In the genomic region with DNA sequence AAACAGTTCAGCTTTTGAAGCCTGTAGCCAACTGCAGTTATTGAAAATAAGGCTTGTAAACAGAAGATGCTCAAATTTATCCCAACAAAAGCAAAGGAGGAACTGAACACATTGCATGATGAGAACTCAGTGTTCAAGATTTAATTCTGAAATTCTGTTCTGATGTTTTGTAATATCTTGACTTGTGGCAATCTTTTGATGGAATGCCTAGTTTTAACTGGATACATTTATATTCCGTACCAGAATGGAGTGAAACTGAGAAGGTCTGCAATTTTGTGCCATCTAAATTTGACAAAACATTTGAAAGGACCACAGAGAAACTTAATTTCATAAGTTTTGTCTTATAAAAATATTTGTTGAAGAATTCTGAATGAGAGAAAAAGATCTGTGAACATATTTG, we compare ENCODE assay signal across 13 cellular contexts. TPM values are rescaled to one million over a fixed set of nuclear protein-coding genes. Genes with fewer than 3 reads are reported as not detected.
DNase-seq lines count a peak whose midpoint lies in the region; ATAC-seq lines count a peak whose summit lies in the region.
"Had no signal": no experiment of that assay in that cellular context is flagged by ENCODE, and none has a peak within 500 bp of the region (broad histone marks: within the 10 kb centered on the region; RNA-seq: fewer than 3 reads in every experiment).

No MANE protein-coding gene starts in this region.

- peaks cover 97% of the 10 kb centered on the region for H3K4me1 ChIP-seq in CD4-positive, alpha-beta memory T cell (ENCODE audit: insufficient read depth, low read length)
- peaks cover 46 to 89% of the 10 kb centered on the region in 2 donors for H3K4me1 ChIP-seq in naive thymus-derived CD4-positive, alpha-beta T cell (ENCODE audit: control insufficient read depth in 2 of 2, insufficient read depth in 2 of 2, low read length in 2 of 2)

- no peaks in the 10 kb centered on the region for H3K36me3 ChIP-seq in CD4-positive, alpha-beta memory T cell (ENCODE audit: insufficient read depth, low read length)
- peaks cover 0 to 8% (median 0%) of the 10 kb centered on the region in 3 experiments for H3K36me3 ChIP-seq in naive thymus-derived CD4-positive, alpha-beta T cell (ENCODE audit: control insufficient read depth in 2 of 3, insufficient read depth in 3 of 3, low read length in 3 of 3)

- no peaks in the 10 kb centered on the region for H3K9me3 ChIP-seq in CD4-positive, alpha-beta memory T cell (ENCODE audit: control insufficient read depth in 1 of 2, low read length in 2 of 2)
- H3K9me3 ChIP-seq in naive thymus-derived CD4-positive, alpha-beta T cell (ENCODE audit: control insufficient read depth in 2 of 3, low read length in 3 of 3): no peaks in the 10 kb centered on the region

- ATAC-seq in naive thymus-derived CD4-positive, alpha-beta T cell: no peak
- no peak for ATAC-seq in GM18502 (IDR thresholded peaks at IDR 0.05; ENCODE audit: poor library complexity, unreplicated experiment)
- ATAC-seq: HCT116 had no signal

- intact Hi-C loops in CD4-positive, alpha-beta memory T cell (cut with micrococcal nuclease): no loop called here
- intact Hi-C loops in naive thymus-derived CD4-positive, alpha-beta T cell (cut with micrococcal nuclease): loop anchor here (1.0 to 2.0 kb wide), 3 partner anchors 7 to 15 kb away; no protein-coding TSS in a partner anchor

- no peaks in the 10 kb centered on the region for H3K27me3 ChIP-seq in CD4-positive, alpha-beta memory T cell (ENCODE audit: insufficient read depth, low read length)
- no peaks in the 10 kb centered on the region for H3K27me3 ChIP-seq in naive thymus-derived CD4-positive, alpha-beta T cell (ENCODE audit: control insufficient read depth in 2 of 2, insufficient read depth in 2 of 2, low read length in 2 of 2)

- peaks cover 88% of the 10 kb centered on the region for H3K36me3 Mint-ChIP-seq in activated T-cell treated with anti-CD3 and anti-CD28 coated beads, Interleukin-2, amount 50 U/mL, for 24 hours (ENCODE audit: low read depth)
- peaks cover 4 to 24% of the 10 kb centered on the region in 2 donors for H3K36me3 Mint-ChIP-seq in CD4-positive, alpha-beta memory T cell
- peaks cover 60% of the 10 kb centered on the region for H3K36me3 Mint-ChIP-seq in activated naive CD8-positive, alpha-beta T cell treated with anti-CD3 and anti-CD28 coated beads for 36 hours
- H3K36me3 Mint-ChIP-seq in naive thymus-derived CD4-positive, alpha-beta T cell: peaks cover 0 to 13% (median 0%) of the 10 kb centered on the region in 5 donors

- POLR2A ChIA-PET in CD4-positive, alpha-beta memory T cell (lab: Charles Lee; ENCODE audit: partially characterized antibody): interaction anchor here (1.5 to 3.8 kb wide), 4 partner anchors 10 to 14 kb away, joined by 4 to 25 read pairs (median 5); no protein-coding TSS in a partner anchor
- POLR2A ChIA-PET in naive thymus-derived CD4-positive, alpha-beta T cell (lab: Charles Lee): interaction anchor here (1.0 kb wide), 1 partner anchor 13 kb away, joined by 4 read pairs; no protein-coding TSS in a partner anchor

- no peak overlapping the region for H3K27ac ChIP-seq in CD4-positive, alpha-beta memory T cell (ENCODE audit: low read depth, low read length)
- H3K27ac ChIP-seq in naive thymus-derived CD4-positive, alpha-beta T cell (ENCODE audit: low read depth, low read length): peak overlapping the region; percentile 37

- H3K4me3 Mint-ChIP-seq in activated T-cell treated with anti-CD3 and anti-CD28 coated beads, Interleukin-2, amount 50 U/mL, for 24 hours: peak overlapping the region; percentile 25
- H3K4me3 Mint-ChIP-seq in CD4-positive, alpha-beta memory T cell: peak overlapping the region in 5 of 8 donors; percentile 10 to 72 (median 13)
- no peak overlapping the region for H3K4me3 Mint-ChIP-seq in activated naive CD8-positive, alpha-beta T cell treated with anti-CD3 and anti-CD28 coated beads for 36 hours
- peak overlapping the region in 6 of 10 donors; percentile 15 to 50 (median 34) for H3K4me3 Mint-ChIP-seq in naive thymus-derived CD4-positive, alpha-beta T cell

- H3K4me1 Mint-ChIP-seq in activated T-cell treated with anti-CD3 and anti-CD28 coated beads, Interleukin-2, amount 50 U/mL, for 24 hours (ENCODE audit: low read depth): peaks cover 98% of the 10 kb centered on the region
- peaks cover 81 to 99% (median 91%) of the 10 kb centered on the region in 4 donors for H3K4me1 Mint-ChIP-seq in CD4-positive, alpha-beta memory T cell
- peaks cover 91% of the 10 kb centered on the region for H3K4me1 Mint-ChIP-seq in activated naive CD8-positive, alpha-beta T cell treated with anti-CD3 and anti-CD28 coated beads for 36 hours
- peaks cover 0 to 99% (median 82%) of the 10 kb centered on the region in 7 donors for H3K4me1 Mint-ChIP-seq in naive thymus-derived CD4-positive, alpha-beta T cell

- no peaks in the 10 kb centered on the region for H3K27me3 Mint-ChIP-seq in activated T-cell treated with anti-CD3 and anti-CD28 coated beads, Interleukin-2, amount 50 U/mL, for 24 hours
- H3K27me3 Mint-ChIP-seq in CD4-positive, alpha-beta memory T cell: no peaks in the 10 kb centered on the region
- H3K27me3 Mint-ChIP-seq in activated naive CD8-positive, alpha-beta T cell treated with anti-CD3 and anti-CD28 coated beads for 36 hours: no peaks in the 10 kb centered on the region
- H3K27me3 Mint-ChIP-seq in naive thymus-derived CD4-positive, alpha-beta T cell: no peaks in the 10 kb centered on the region

- peak overlapping the region; percentile 80 for H3K27ac Mint-ChIP-seq in activated T-cell treated with anti-CD3 and anti-CD28 coated beads, Interleukin-2, amount 50 U/mL, for 24 hours
- peak overlapping the region in 5 of 7 donors; percentile 21 to 56 (median 29) for H3K27ac Mint-ChIP-seq in CD4-positive, alpha-beta memory T cell
- H3K27ac Mint-ChIP-seq in activated naive CD8-positive, alpha-beta T cell treated with anti-CD3 and anti-CD28 coated beads for 36 hours: peak overlapping the region; percentile 18
- H3K27ac Mint-ChIP-seq in naive thymus-derived CD4-positive, alpha-beta T cell: peak overlapping the region in 7 of 9 donors; percentile 34 to 81 (median 53)

- no peak for DNase-seq in activated T-cell treated with anti-CD3 and anti-CD28 coated beads, Interleukin-2, amount 50 U/mL, for 24 hours
- DNase-seq in activated T-cell treated with anti-CD3 and anti-CD28 coated beads, Interleukin-2, amount 50 U/mL, for 48 hours: no peak
- DNase-seq in CD4-positive, alpha-beta memory T cell: no peak
- DNase-seq in activated naive CD8-positive, alpha-beta T cell treated with anti-CD3 and anti-CD28 coated beads for 36 hours: no peak
- no peak for DNase-seq in naive thymus-derived CD4-positive, alpha-beta T cell
- DNase-seq in NCI-H526 treated with DMSO at 0.1 percent for 48 hours (lab: John Stamatoyannopoulos, UW) (no peak), germinal center (ENCODE audit: low spot score) (no peak)
- DNase-seq: DMS79, Kasumi-1, NCI-H1930, NCI-H510A treated with DMSO at 0.1 percent for 48 hours had no signal

- H3K4me3 ChIP-seq in CD4-positive, alpha-beta memory T cell (ENCODE audit: low read length in 2 of 2): no peak overlapping the region
- no peak overlapping the region for H3K4me3 ChIP-seq in naive thymus-derived CD4-positive, alpha-beta T cell (ENCODE audit: low read length)

- no peaks in the 10 kb centered on the region for H3K9me3 Mint-ChIP-seq in activated T-cell treated with anti-CD3 and anti-CD28 coated beads, Interleukin-2, amount 50 U/mL, for 24 hours
- peaks cover 0 to 2% (median 0%) of the 10 kb centered on the region in 8 donors for H3K9me3 Mint-ChIP-seq in CD4-positive, alpha-beta memory T cell
- H3K9me3 Mint-ChIP-seq in activated naive CD8-positive, alpha-beta T cell treated with anti-CD3 and anti-CD28 coated beads for 36 hours: no peaks in the 10 kb centered on the region
- no peaks in the 10 kb centered on the region for H3K9me3 Mint-ChIP-seq in naive thymus-derived CD4-positive, alpha-beta T cell

- CTCF ChIA-PET in CD4-positive, alpha-beta memory T cell (lab: Charles Lee; ENCODE audit: partially characterized antibody): interaction anchor here (1.4 kb wide), 1 partner anchor 12 kb away, joined by 4 read pairs; no protein-coding TSS in a partner anchor
- CTCF ChIA-PET in naive thymus-derived CD4-positive, alpha-beta T cell (lab: Charles Lee): interaction anchor here (1.0 kb wide), 1 partner anchor 139 kb away, joined by 4 read pairs; no protein-coding TSS in a partner anchor

RNA-seq across cellular contexts. Expression of gene FYN, which starts 17.5 kb away (rescaled TPM):
- 100 to 1,000 TPM; 664 to 713 TPM for total RNA-seq in CD4-positive, alpha-beta memory T cell
- polyA plus RNA-seq in CD4-positive, alpha-beta memory T cell: 100 to 1,000 TPM; 338 to 463 TPM
- 100 to 1,000 TPM; 390 to 395 TPM for total RNA-seq in activated naive CD8-positive, alpha-beta T cell treated with anti-CD3 and anti-CD28 coated beads for 36 hours
- total RNA-seq in naive thymus-derived CD4-positive, alpha-beta T cell: 100 to 1,000 TPM; 200 to 720 (median 447) TPM
- 100 to 1,000 TPM; 226 to 330 TPM for polyA plus RNA-seq in naive thymus-derived CD4-positive, alpha-beta T cell

Comparison
In these comparisons a context has a peak if more than half of its experiments do, and no peak if none do; other contexts are left out.
1. H3K27ac Mint-ChIP-seq: peak in every context shown above with its lines; median percentile 80 in activated T-cell treated with anti-CD3 and anti-CD28 coated beads, Interleukin-2, amount 50 U/mL, for 24 hours; 53 in naive thymus-derived CD4-positive, alpha-beta T cell; 29 in CD4-positive, alpha-beta memory T cell; 18 in activated naive CD8-positive, alpha-beta T cell treated with anti-CD3 and anti-CD28 coated beads for 36 hours.